In the genomic region with DNA sequence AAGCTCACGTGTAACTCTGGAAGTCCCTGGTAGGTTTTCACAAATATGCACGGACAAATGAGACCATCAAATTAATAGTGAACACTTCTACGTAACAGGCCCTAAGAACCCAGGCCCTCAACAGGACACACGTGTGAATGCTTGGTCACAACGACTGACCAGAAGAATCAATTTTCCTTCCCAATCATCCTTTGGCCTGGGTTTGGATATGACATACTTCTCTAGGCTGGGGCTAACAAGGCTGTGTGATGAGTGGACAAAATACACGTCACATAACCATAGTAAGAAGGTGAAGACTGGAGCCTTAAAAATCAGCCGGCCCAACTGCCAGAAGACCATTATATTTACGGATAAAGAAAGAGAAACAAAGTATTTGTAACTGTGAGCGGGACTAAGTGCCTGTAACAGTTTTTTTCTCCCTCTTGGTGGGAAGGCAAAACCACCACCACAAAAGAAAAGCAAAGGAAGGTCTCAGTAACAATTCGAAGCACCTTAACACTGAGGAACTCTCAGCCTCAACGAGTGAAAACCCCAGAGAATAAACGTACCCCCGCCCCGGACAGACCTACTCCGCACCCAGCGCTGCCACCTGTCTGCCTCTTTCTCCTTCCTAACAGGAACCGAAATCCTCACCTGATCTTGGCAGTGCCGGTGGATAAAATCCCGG, we compare ENCODE assay signal across 8 cellular contexts. TPM values are rescaled to one million over a fixed set of nuclear protein-coding genes. Genes with fewer than 3 reads are reported as not detected.
DNase-seq lines count a peak whose midpoint lies in the region; ATAC-seq and TF ChIP-seq lines count a peak whose summit lies in the region.

No MANE protein-coding gene starts in this region.

- H3K27me3 ChIP-seq in BLaER1 (no peaks in the 10 kb centered on the region), OCI-LY3 (ENCODE audit: low read depth, low read length) (no peaks in the 10 kb centered on the region), dorsolateral prefrontal cortex (no peaks in the 10 kb centered on the region), mucosa of stomach (ENCODE audit: control insufficient read depth, insufficient read depth, low read length) (no peaks in the 10 kb centered on the region)

- H4K20me1 ChIP-seq in BLaER1 (peaks cover 47% of the 10 kb centered on the region), OCI-LY3 (ENCODE audit: insufficient read depth, low read length) (0 out of 2 replicates have a peak, but pooled peaks cover 8% of the 10 kb centered on the region)

- H3K4me2 ChIP-seq in BLaER1 (peak overlapping the region; percentile 92), OCI-LY3 (ENCODE audit: low read length) (peak overlapping the region; percentile 83)

- ATAC-seq in GM21619 (IDR thresholded peaks at IDR 0.05; ENCODE audit: unreplicated experiment) (peak; percentile 0), HG03108 (IDR thresholded peaks at IDR 0.05; ENCODE audit: unreplicated experiment) (no peak), GM21423 (IDR thresholded peaks at IDR 0.05; ENCODE audit: unreplicated experiment) (no peak)

- H2AFZ ChIP-seq in OCI-LY3 (ENCODE audit: low read depth, low read length) = peak overlapping the region; percentile 20; the same call in 1 of the 2 replicates

- H3K4me1 ChIP-seq in BLaER1 (peaks cover 74% of the 10 kb centered on the region), OCI-LY3 (ENCODE audit: low read length) (peaks cover 43% of the 10 kb centered on the region), mucosa of stomach (ENCODE audit: control insufficient read depth, insufficient read depth, low read length) (peaks cover 24% of the 10 kb centered on the region)

- TF ChIP-seq CTCF in OCI-LY3 (IDR thresholded peaks at IDR 0.05; ENCODE audit: low read depth, low read length) (no peak), dorsolateral prefrontal cortex (IDR thresholded peaks at IDR 0.05 in 54 of 56, conservative IDR thresholded peaks at IDR 0.05 in 2 of 56; ENCODE audit: low read depth in 1 of 56, partially characterized antibody in 56 of 56) (peak in 1 of 56 donors; percentile 24)

- H3K4me3 ChIP-seq in BLaER1 (peak overlapping the region; percentile 88), OCI-LY3 (ENCODE audit: low read length) (peak overlapping the region; percentile 83), dorsolateral prefrontal cortex (peak overlapping the region; percentile 56 to 100 (median 88)), mucosa of stomach (ENCODE audit: low read length) (peak overlapping the region; percentile 96)

- H3K9ac ChIP-seq in BLaER1 = peak overlapping the region; percentile 95
- H3K9ac ChIP-seq in OCI-LY3 (ENCODE audit: low read length) = peak overlapping the region; percentile 87
- H3K9ac ChIP-seq in mucosa of stomach (ENCODE audit: low read length) = peak overlapping the region; percentile 98

- peak overlapping the region; percentile 92 for H3K27ac ChIP-seq in BLaER1
- peak overlapping the region; percentile 57 for H3K27ac ChIP-seq in OCI-LY3 (ENCODE audit: low read length)
- peak overlapping the region in 58 of 59 donors; percentile 33 to 100 (median 97) for H3K27ac ChIP-seq in dorsolateral prefrontal cortex

- DNase-seq in dorsolateral prefrontal cortex (no peak), NCI-H82 (lab: John Stamatoyannopoulos, UW) (no peak)

- H3K9me3 ChIP-seq in BLaER1 (no peaks in the 10 kb centered on the region), OCI-LY3 (ENCODE audit: insufficient read depth, low read length) (no peaks in the 10 kb centered on the region), mucosa of stomach (ENCODE audit: control insufficient read depth, low read length) (no peaks in the 10 kb centered on the region)

- H3K79me2 ChIP-seq in OCI-LY3 (ENCODE audit: low read length) = peaks cover 52% of the 10 kb centered on the region

- intact Hi-C loops in dorsolateral prefrontal cortex (cut with DNase I) = loop anchor here (1.0 to 5.0 kb wide), 2 partner anchors 64 to 124 kb away; a partner anchor contains a TSS

- peaks cover 21% of the 10 kb centered on the region for H3K36me3 ChIP-seq in BLaER1
- H3K36me3 ChIP-seq in OCI-LY3 (replicated peaks; ENCODE audit: low read depth, low read length) = peaks cover 13% of the 10 kb centered on the region
- H3K36me3 ChIP-seq in mucosa of stomach (ENCODE audit: control insufficient read depth, insufficient read depth, low read length) = no peaks in the 10 kb centered on the region

RNA-seq across cellular contexts. Expression of a gene that starts 0.5 kb away (rescaled TPM):
- 10 to 100 TPM; 10.8 to 22.0 (median 14.6) TPM for total RNA-seq in dorsolateral prefrontal cortex

RNA-seq across cellular contexts. Expression of a gene that starts 57.7 kb away (rescaled TPM):
- 1 to 10 TPM in 6 of 120 experiments, under 1 TPM in 12, not detected in 102; 0.23 to 2.2 (median 0.41) TPM for total RNA-seq in dorsolateral prefrontal cortex
